22 cellular contexts compared by ENCODE assay signal in genomic region chr13:78662467-78662866, GRCh38. TPM values are rescaled to one million over a fixed set of nuclear protein-coding genes. Genes with fewer than 3 reads are reported as not detected.
A peak's percentile ranks its signal among the peaks of the same experiment; 100 is the strongest.
DNase-seq lines count a peak whose midpoint lies in the region; ATAC-seq and TF ChIP-seq lines count a peak whose summit lies in the region.
"Had no signal": no experiment of that assay in that cellular context is flagged by ENCODE, and none has a peak within 500 bp of the region (broad histone marks: within the 10 kb centered on the region; RNA-seq: fewer than 3 reads in every experiment).

No MANE protein-coding gene starts in this region.

- DNase-seq in GM13976 (ENCODE audit: low spot score) (peak; percentile 23), NCI-H69 (lab: John Stamatoyannopoulos, UW) (no peak), LoVo (ENCODE audit: low spot score) (no peak), cardiac septum (ENCODE audit: low spot score) (no peak)
- DNase-seq: activated CD4-positive, alpha-beta memory T cell treated with anti-CD3 and anti-CD28 coated beads, Interleukin-2, amount 10 ng/mL, durations not matched to agents 7 days and 5 days; CD4-positive, alpha-beta T cell; GDM1; GM23248; left cardiac atrium; natural killer cell; NCI-H2029; SHP77 treated with DMSO at 0.1 percent for 48 hours; stimulated activated naive B cell treated with anti-CD40 and anti-IgM and Interleukin-4, amounts not matched to agents 10 μg/mL and 1 μg/mL and 100 μg/mL, for 72 hours; T-cell; tibial artery had no signal

- no peak for TF ChIP-seq CTCF in GM13976 (IDR thresholded peaks at IDR 0.05; ENCODE audit: borderline replicate concordance, control extremely low read depth, extremely low read depth, insufficient read depth, missing control alignments)

- intact Hi-C loops in cardiac septum (cut with DNase I) = no loop called here

- in situ Hi-C loops in GM13976 (cut with MboI; ENCODE audit: low sequenced_read_pairs, unreplicated experiment) = no loop called here

- ATAC-seq in GM18870 (IDR thresholded peaks at IDR 0.05; ENCODE audit: unreplicated experiment) (peak; percentile 37), GM21737 (IDR thresholded peaks at IDR 0.05; ENCODE audit: unreplicated experiment) (peak; percentile 32), HG03439 (IDR thresholded peaks at IDR 0.05; ENCODE audit: unreplicated experiment) (peak; percentile 30), HG03565 (IDR thresholded peaks at IDR 0.05; ENCODE audit: unreplicated experiment) (no peak)
- ATAC-seq: K562; left cardiac atrium; natural killer cell; sciatic nerve; stimulated activated naive B cell treated with anti-CD40 and anti-IgM and Interleukin-4, amounts not matched to agents 10 μg/mL and 1 μg/mL and 100 μg/mL, for 72 hours; T-cell had no signal

RNA-seq across cellular contexts. Expression of gene OBI1, which starts 3.5 kb away (rescaled TPM):
- 9.7 TPM for total RNA-seq in cardiac septum

RNA-seq across cellular contexts. Expression of gene POU4F1, which starts 59.1 kb away (rescaled TPM):
- total RNA-seq in cardiac septum = 0.11 TPM
- total RNA-seq: GM23248, left cardiac atrium, mesenteric fat pad, sciatic nerve had no signal
